Comparison of ENCODE assay signal across 16 cellular contexts in the genomic region with DNA sequence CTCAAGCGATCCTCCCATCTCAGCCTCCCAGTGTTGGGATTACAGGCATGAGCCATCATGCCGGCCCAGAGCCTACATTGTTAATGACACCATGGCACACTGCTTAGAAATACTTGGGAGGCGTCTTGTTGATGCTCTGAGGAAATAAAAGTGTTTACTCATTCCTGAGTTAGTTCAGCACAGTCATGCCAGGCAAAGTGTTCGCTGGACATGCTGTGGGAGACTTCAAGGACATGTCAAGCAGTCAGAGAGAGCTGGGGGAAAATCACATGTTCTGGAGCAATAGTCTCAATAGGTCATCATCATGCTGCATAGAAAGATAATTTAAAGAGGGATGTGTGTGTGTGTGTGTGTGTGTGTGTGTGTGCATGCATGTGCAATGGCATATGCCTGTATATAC. TPM values are rescaled to one million over a fixed set of nuclear protein-coding genes. Genes with fewer than 3 reads are reported as not detected.
DNase-seq lines count a peak whose midpoint lies in the region; ATAC-seq and TF ChIP-seq lines count a peak whose summit lies in the region.
"Had no signal": no experiment of that assay in that cellular context is flagged by ENCODE, and none has a peak within 500 bp of the region (broad histone marks: within the 10 kb centered on the region; RNA-seq: fewer than 3 reads in every experiment).

No MANE protein-coding gene starts in this region.

- DNase-seq in SK-N-SH: no peak
- peak; percentile 21 for DNase-seq in choroid plexus epithelial cell (ENCODE audit: low read depth)
- DNase-seq in iris pigment epithelial cell (ENCODE audit: low read depth): peak; percentile 69
- no peak for DNase-seq in transverse colon
- no peak for DNase-seq in D341Med (ENCODE audit: low spot score)
- no peak for DNase-seq in NCI-H1048 (lab: John Stamatoyannopoulos, UW)
- DNase-seq: activated CD4-positive, CD25-positive, alpha-beta regulatory T cell; activated CD8-positive, alpha-beta memory T cell treated with anti-CD3 and anti-CD28 coated beads, Interleukin-2, amount 50 U/mL, for 4 hours; CD4-positive, alpha-beta T cell; NCI-H2029; NCI-H69; T-cell had no signal

- H3K4me1 ChIP-seq in SK-N-SH (ENCODE audit: control insufficient read depth in 1 of 2, insufficient read depth in 2 of 2, low read depth in 1 of 2, low read length in 1 of 2): peaks cover 0 to 6% of the 10 kb centered on the region in 2 experiments; a peak in 1 of 4 replicates
- peaks cover 0 to 9% (median 0%) of the 10 kb centered on the region in 4 donors for H3K4me1 ChIP-seq in transverse colon

- POLR2A ChIA-PET in SK-N-SH (lab: Yijun Ruan, JAX): no interaction called here

- H3K4me2 ChIP-seq in SK-N-SH: 0 out of 2 replicates have a peak overlapping the region, but pooled peaks have one; percentile 7

- TF ChIP-seq CTCF in SK-N-SH (IDR thresholded peaks at IDR 0.05) (no peak), choroid plexus epithelial cell (conservative IDR thresholded peaks at IDR 0.05; ENCODE audit: low read depth, low read length) (no peak), transverse colon (IDR thresholded peaks at IDR 0.05) (no peak)

- no peaks in the 10 kb centered on the region for H3K9me2 ChIP-seq in SK-N-SH

- H3K27me3 ChIP-seq in SK-N-SH (ENCODE audit: insufficient read depth) (no peaks in the 10 kb centered on the region), transverse colon (no peaks in the 10 kb centered on the region)

- TF ChIP-seq RAD21 in SK-N-SH (IDR thresholded peaks at IDR 0.05; ENCODE audit: low read length): no peak

- intact Hi-C loops in transverse colon (cut with DNase I; ENCODE audit: low total_unique reads): loop anchor here (2.0 to 5.0 kb wide), 2 partner anchors 40 to 107 kb away; partner anchors contain the start of gene SYNM

- no peak overlapping the region for H3K9ac ChIP-seq in SK-N-SH

- H3K27ac ChIP-seq in SK-N-SH (ENCODE audit: low read depth in 2 of 2, low read length in 1 of 2): peak overlapping the region in 1 of 2 experiments; percentile 49; a peak in 2 of 4 replicates
- peak overlapping the region; percentile 59 to 79 (median 71) for H3K27ac ChIP-seq in transverse colon
- H3K27ac ChIP-seq: 22Rv1 had no signal

- TF ChIP-seq EP300 in SK-N-SH (IDR thresholded peaks at IDR 0.05; ENCODE audit: borderline replicate concordance in 1 of 2, low read depth in 1 of 2, low read length in 1 of 2) (no peak), transverse colon (IDR thresholded peaks at IDR 0.05; ENCODE audit: low read depth) (no peak)

- CTCF ChIA-PET in SK-N-SH (lab: Yijun Ruan, JAX): interaction anchor here (1.4 to 5.3 kb wide), 4 partner anchors 10 to 134 kb away, joined by 4 to 63 read pairs (median 17); partner anchors contain the start of gene SYNM

- H3K4me3 ChIP-seq in SK-N-SH (ENCODE audit: low read depth in 2 of 2, low read length in 1 of 2): no peak overlapping the region
- no peak overlapping the region for H3K4me3 ChIP-seq in choroid plexus epithelial cell (ENCODE audit: low read depth, low read length)
- H3K4me3 ChIP-seq in transverse colon: no peak overlapping the region

- ATAC-seq in SK-N-SH treated with all-trans-retinoic acid at 6 μM for 48 hours (no peak; the same call in 2 of the 3 replicates), GM18861 (IDR thresholded peaks at IDR 0.05; ENCODE audit: unreplicated experiment) (no peak)
- ATAC-seq: Panc1, T-cell had no signal

- H3K9me3 ChIP-seq in SK-N-SH (no peaks in the 10 kb centered on the region), transverse colon (no peaks in the 10 kb centered on the region)

- no peaks in the 10 kb centered on the region for H3K79me2 ChIP-seq in SK-N-SH (ENCODE audit: insufficient read depth)

- peak overlapping the region; percentile 59; the same call in 1 of the 2 replicates for H2AFZ ChIP-seq in SK-N-SH (ENCODE audit: low read depth)

- H4K20me1 ChIP-seq in SK-N-SH (ENCODE audit: insufficient read depth): no peaks in the 10 kb centered on the region

- TF ChIP-seq POLR2A in transverse colon (IDR thresholded peaks at IDR 0.05): no peak

- in situ Hi-C loops in transverse colon (cut with MboI; ENCODE audit: low pct_ligation_motif_present in 1 of 4, low pct_unique_long_range_greater_than_20kb in 1 of 4, low sequenced_read_pairs in 3 of 4): loop anchor here in 2 of 4 donors (5.0 kb wide), 1 partner anchor 110 kb away; no protein-coding TSS in a partner anchor

- peaks cover 24% of the 10 kb centered on the region for H3F3A ChIP-seq in SK-N-SH (replicated peaks; ENCODE audit: insufficient read depth)

- H3K36me3 ChIP-seq in SK-N-SH (replicated peaks in 1 of 2; ENCODE audit: control insufficient read depth in 1 of 2, insufficient read depth in 2 of 2, low read length in 1 of 2) (no peaks in the 10 kb centered on the region), transverse colon (peaks cover 0 to 6% (median 0%) of the 10 kb centered on the region in 4 donors)

- WGBS in SK-N-SH (ENCODE audit: low lambda C conversion rate): 85% methylated on average over 4 of the region's 4 CpGs
- WGBS in transverse colon (ENCODE audit: low coverage in 1 of 2), 2 donors: 77% methylated on average over 4 of the region's 4 CpGs; no CpG with 5 or more reads in 1 of the 2 donors

TF ChIP-seq in SK-N-SH, 30 proteins besides CTCF, POLR2A, EP300 and RAD21 (continues in another document):
- TF ChIP-seq RFX5 (IDR thresholded peaks at IDR 0.05; ENCODE audit: low read length) (no peak), MAX (IDR thresholded peaks at IDR 0.05; ENCODE audit: low read depth) (no peak), YY1 (IDR thresholded peaks at IDR 0.05; ENCODE audit: low read depth) (no peak), ELF1 (IDR thresholded peaks at IDR 0.05) (no peak), MEF2A (IDR thresholded peaks at IDR 0.05; ENCODE audit: borderline replicate concordance, low read depth) (no peak), RXRA (IDR thresholded peaks at IDR 0.05; ENCODE audit: borderline replicate concordance, low read depth) (no peak)

TF ChIP-seq in SK-N-SH treated with all-trans-retinoic acid at 6 μM for 48 hours, 23 proteins besides CTCF, POLR2A, EP300 and RAD21:
- TF ChIP-seq ZFP3 (CRISPR knock-in tag; IDR thresholded peaks at IDR 0.05): no peak
- TF ChIP-seq SNAI2 (CRISPR knock-in tag; IDR thresholded peaks at IDR 0.05): no peak
- TF ChIP-seq CSDC2 (CRISPR knock-in tag; IDR thresholded peaks at IDR 0.05): no peak
- no peak for TF ChIP-seq ARNTL (CRISPR knock-in tag; IDR thresholded peaks at IDR 0.05; ENCODE audit: borderline replicate concordance, low read depth)
- TF ChIP-seq ZNF8 (CRISPR knock-in tag; IDR thresholded peaks at IDR 0.05): no peak
- TF ChIP-seq, protein P1, sequence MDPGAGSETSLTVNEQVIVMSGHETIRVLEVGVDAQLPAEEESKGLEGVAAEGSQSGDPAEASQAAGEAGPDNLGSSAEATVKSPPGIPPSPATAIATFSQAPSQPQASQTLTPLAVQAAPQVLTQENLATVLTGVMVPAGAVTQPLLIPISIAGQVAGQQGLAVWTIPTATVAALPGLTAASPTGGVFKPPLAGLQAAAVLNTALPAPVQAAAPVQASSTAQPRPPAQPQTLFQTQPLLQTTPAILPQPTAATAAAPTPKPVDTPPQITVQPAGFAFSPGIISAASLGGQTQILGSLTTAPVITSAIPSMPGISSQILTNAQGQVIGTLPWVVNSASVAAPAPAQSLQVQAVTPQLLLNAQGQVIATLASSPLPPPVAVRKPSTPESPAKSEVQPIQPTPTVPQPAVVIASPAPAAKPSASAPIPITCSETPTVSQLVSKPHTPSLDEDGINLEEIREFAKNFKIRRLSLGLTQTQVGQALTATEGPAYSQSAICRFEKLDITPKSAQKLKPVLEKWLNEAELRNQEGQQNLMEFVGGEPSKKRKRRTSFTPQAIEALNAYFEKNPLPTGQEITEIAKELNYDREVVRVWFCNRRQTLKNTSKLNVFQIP (CRISPR knock-in tag; IDR thresholded peaks at IDR 0.05; ENCODE audit: borderline replicate concordance, low read depth): no peak
- no peak for TF ChIP-seq TCF4 (CRISPR knock-in tag; IDR thresholded peaks at IDR 0.05; ENCODE audit: borderline replicate concordance)
- TF ChIP-seq GLIS3 (CRISPR knock-in tag; IDR thresholded peaks at IDR 0.05): no peak
- no peak for TF ChIP-seq ISL1 (CRISPR knock-in tag; IDR thresholded peaks at IDR 0.05)
- TF ChIP-seq OSR1 (CRISPR knock-in tag; IDR thresholded peaks at IDR 0.05): no peak
- no peak for TF ChIP-seq CSRNP3 (CRISPR knock-in tag; IDR thresholded peaks at IDR 0.05)
- no peak for TF ChIP-seq ZFP30 (CRISPR knock-in tag; IDR thresholded peaks at IDR 0.05)

RNA-seq across cellular contexts. Expression of gene TTC23, which starts 37.5 kb away (rescaled TPM):
- 0.79 and 0.91 TPM in 2 replicates for polyA plus RNA-seq in SK-N-SH (2012; rRNA removed)
- 1.0 and 1.3 TPM in 2 replicates for polyA plus RNA-seq in SK-N-SH (2012; cell fraction: cytosol; rRNA removed)
- 2.1 and 3.3 TPM in 2 replicates for polyA plus RNA-seq in SK-N-SH (2012; cell fraction: nucleus; rRNA removed)
- total RNA-seq in transverse colon: 10 to 100 TPM in 2 of 4 donors, 1 to 10 TPM in 2; 7.8 to 23.5 (median 12.5) TPM

RNA-seq across cellular contexts. Expression of gene LRRC28, which starts 39.4 kb away (rescaled TPM):
- 15.2 and 18.3 TPM in 2 replicates for polyA plus RNA-seq in SK-N-SH (2012; rRNA removed)
- 17.4 and 18.9 TPM in 2 replicates for polyA plus RNA-seq in SK-N-SH (2012; cell fraction: cytosol; rRNA removed)
- polyA plus RNA-seq in SK-N-SH (2012; cell fraction: nucleus; rRNA removed): 8.3 and 10.8 TPM in 2 replicates
- 10 to 100 TPM; 56.5 to 82.7 (median 64.2) TPM for total RNA-seq in transverse colon

Comparison
In these comparisons a context has a peak if more than half of its experiments do, and no peak if none do; other contexts are left out.
1. DNase-seq: peak in choroid plexus epithelial cell (single experiment) and iris pigment epithelial cell (single experiment); none in SK-N-SH (single experiment), transverse colon (single experiment), D341Med (single experiment) and NCI-H1048 (single experiment).